In the genomic region with DNA sequence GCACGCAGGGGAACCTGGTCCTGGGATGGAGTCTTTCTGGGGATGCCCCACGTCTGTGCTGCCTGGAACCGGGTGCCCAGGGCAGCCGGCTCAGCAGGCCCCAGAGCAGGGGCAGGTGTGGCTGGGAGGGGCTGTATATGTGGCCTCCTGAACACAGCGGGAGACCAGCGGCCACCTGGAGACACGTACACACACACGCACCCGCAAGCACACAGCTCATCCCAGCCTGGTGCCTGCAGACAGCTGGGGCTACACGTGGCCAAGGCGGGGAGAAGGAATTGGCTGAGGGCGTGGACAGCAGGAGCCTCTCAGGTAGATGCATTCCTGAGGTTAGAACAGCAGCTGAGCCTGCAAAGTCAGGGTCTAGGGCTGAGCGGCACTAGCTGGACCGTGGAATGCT, we compare ENCODE assay signal across 12 cellular contexts. TPM values are rescaled to one million over a fixed set of nuclear protein-coding genes. Genes with fewer than 3 reads are reported as not detected.
DNase-seq lines count a peak whose midpoint lies in the region; ATAC-seq and TF ChIP-seq lines count a peak whose summit lies in the region.
"Had no signal": no experiment of that assay in that cellular context is flagged by ENCODE, and none has a peak within 500 bp of the region (broad histone marks: within the 10 kb centered on the region; RNA-seq: fewer than 3 reads in every experiment).

No MANE protein-coding gene starts in this region.

- no peak overlapping the region for H3K27ac Mint-ChIP-seq in chondrocyte (ENCODE audit: unreplicated experiment)

- H3K36me3 ChIP-seq in neuron (ENCODE audit: insufficient read depth, low read length): no peaks in the 10 kb centered on the region
- H3K36me3 ChIP-seq: ovary had no signal

- H3K4me1 Mint-ChIP-seq in chondrocyte (ENCODE audit: low read depth): peaks cover 14% of the 10 kb centered on the region

- no peaks in the 10 kb centered on the region for H3K27me3 Mint-ChIP-seq in chondrocyte (ENCODE audit: low read depth)

- peaks cover 9% of the 10 kb centered on the region for H3K27me3 ChIP-seq in neuron (ENCODE audit: insufficient read depth, low read length)
- H3K27me3 ChIP-seq: ovary, upper lobe of left lung had no signal

- H3K36me3 Mint-ChIP-seq in chondrocyte (ENCODE audit: low read depth): no peaks in the 10 kb centered on the region

- no peaks in the 10 kb centered on the region for H3K9me3 ChIP-seq in neuron (ENCODE audit: low read length)
- H3K9me3 ChIP-seq: ovary, upper lobe of left lung had no signal

- H3K4me1 ChIP-seq in neuron (ENCODE audit: insufficient read depth, low read length): peaks cover 32% of the 10 kb centered on the region

- peak overlapping the region; percentile 68 for H3K4me3 Mint-ChIP-seq in chondrocyte (ENCODE audit: unreplicated experiment)

- no peak overlapping the region for H2AFZ ChIP-seq in neuron (ENCODE audit: low read depth, low read length)

- H3K4me3 ChIP-seq in neuron (ENCODE audit: low read length): peak overlapping the region; percentile 50

- peak; percentile 6 for DNase-seq in NCI-H2227 (lab: John Stamatoyannopoulos, UW; ENCODE audit: unreplicated experiment)
- DNase-seq in NCI-H2227 treated with DMSO at 0.1 percent for 48 hours (lab: John Stamatoyannopoulos, UW): no peak
- DNase-seq in NCI-H187 treated with DMSO at 0.1 percent for 48 hours (lab: John Stamatoyannopoulos, UW): peak; percentile 37
- no peak for DNase-seq in chondrocyte (ENCODE audit: low spot score)
- no peak for DNase-seq in COLO829 (ENCODE audit: low spot score)
- no peak for DNase-seq in NCI-H2196 treated with DMSO at 0.1 percent for 48 hours (lab: John Stamatoyannopoulos, UW; ENCODE audit: unreplicated experiment)
- DNase-seq: NK-92 treated with Interleukin-12 subunit alpha and Interleukin-12 subunit beta, amount 100 ng/mL, for 24 hours had no signal

- no peak for ATAC-seq in HG02798 (IDR thresholded peaks at IDR 0.05; ENCODE audit: poor library complexity, unreplicated experiment)

- no peaks in the 10 kb centered on the region for H3K9me3 Mint-ChIP-seq in chondrocyte (ENCODE audit: low read depth)

- TF ChIP-seq CTCF in chondrocyte (IDR thresholded peaks at IDR 0.05): no peak

RNA-seq across cellular contexts. Expression of a gene that starts 14.0 kb away (rescaled TPM):
- 1.3 to 3.2 TPM (median 2.3 TPM) in 3 replicates for total RNA-seq in chondrocyte

RNA-seq across cellular contexts. Expression of a gene that starts 25.0 kb away (rescaled TPM):
- not detected in 3 replicates for total RNA-seq in chondrocyte
- total RNA-seq: endothelial cell of umbilical vein had no signal

RNA-seq across cellular contexts. Expression of a gene that starts 32.7 kb away (rescaled TPM):
- not detected in 3 replicates for total RNA-seq in chondrocyte
- total RNA-seq: endothelial cell of umbilical vein had no signal

RNA-seq across cellular contexts. Expression of a gene that starts 46.0 kb away (rescaled TPM):
- 53.2 to 56.2 TPM (median 54.9 TPM) in 3 replicates for total RNA-seq in chondrocyte

RNA-seq across cellular contexts. Expression of a gene that starts 46.0 kb away (rescaled TPM):
- 25.6 to 33.0 TPM (median 32.7 TPM) in 3 replicates for total RNA-seq in chondrocyte

Comparison
In these comparisons a context has a peak if more than half of its experiments do, and no peak if none do; other contexts are left out.
1. DNase-seq: peak in NCI-H2227 (single experiment) and NCI-H187 treated with DMSO at 0.1 percent for 48 hours (single experiment); none in NCI-H2227 treated with DMSO at 0.1 percent for 48 hours (single experiment), chondrocyte (single experiment), COLO829 (single experiment) and NCI-H2196 treated with DMSO at 0.1 percent for 48 hours (single experiment).